24 cellular contexts compared by ENCODE assay signal in genomic region chr7:100855515-100855914, GRCh38. TPM values are rescaled to one million over a fixed set of nuclear protein-coding genes. Genes with fewer than 3 reads are reported as not detected.
DNase-seq lines count a peak whose midpoint lies in the region; ATAC-seq, FAIRE-seq and TF ChIP-seq lines count a peak whose summit lies in the region.
"Had no signal": no experiment of that assay in that cellular context is flagged by ENCODE, and none has a peak within 500 bp of the region (broad histone marks: within the 10 kb centered on the region; RNA-seq: fewer than 3 reads in every experiment).

No MANE protein-coding gene starts in this region.

- peaks cover 23% of the 10 kb centered on the region for H3K36me3 Mint-ChIP-seq in T-cell
- H3K36me3 Mint-ChIP-seq in stimulated activated effector memory CD8-positive, alpha-beta T cell treated with anti-CD3 and anti-CD28 coated beads, Interleukin-12 subunit alpha, Interleukin-12 subunit beta, amount 100 ng/mL, for 72 hours, result peaks cover 31% of the 10 kb centered on the region

- no peak for TF ChIP-seq CTCF in kidney (IDR thresholded peaks at IDR 0.05; ENCODE audit: borderline replicate concordance, extremely low read depth, insufficient read depth)

- DNase-seq in NCI-H1092 treated with DMSO at 0.1 percent for 48 hours (lab: John Stamatoyannopoulos, UW) (peak; percentile 34), NCI-H1092 (lab: John Stamatoyannopoulos, UW) (no peak), T-cell (no peak), kidney (peak; percentile 69), HuH-7.5 (ENCODE audit: low spot score) (no peak), hepatic stellate cell (ENCODE audit: low spot score) (no peak)
- no peak for DNase-seq in stimulated activated effector memory CD8-positive, alpha-beta T cell treated with anti-CD3 and anti-CD28 coated beads, Interleukin-12 subunit alpha, Interleukin-12 subunit beta, amount 100 ng/mL, for 72 hours (ENCODE audit: low spot score in 2 of 2)
- DNase-seq: BE2C; CD8-positive, alpha-beta T cell; DMS53; H9; Kasumi-1; MG63; NCI-H1105; NCI-H2081; NCI-H2171 treated with DMSO at 0.1 percent for 48 hours; NCI-H446 treated with DMSO at 0.1 percent for 48 hours; NCI-H69; SHP77; SK-N-SH had no signal

- no peak overlapping the region for H3K27ac ChIP-seq in kidney (ENCODE audit: low read depth in 2 of 2, low read length in 2 of 2)
- H3K27ac ChIP-seq: 22Rv1 had no signal

- no peaks in the 10 kb centered on the region for H3K27me3 Mint-ChIP-seq in T-cell

- H3K9me3 Mint-ChIP-seq in T-cell, result no peaks in the 10 kb centered on the region
- H3K9me3 Mint-ChIP-seq in stimulated activated effector memory CD8-positive, alpha-beta T cell treated with anti-CD3 and anti-CD28 coated beads, Interleukin-12 subunit alpha, Interleukin-12 subunit beta, amount 100 ng/mL, for 72 hours, result no peaks in the 10 kb centered on the region
- H3K9me3 Mint-ChIP-seq: CD8-positive, alpha-beta T cell; H9 had no signal

- ATAC-seq in T-cell (replicated peaks in 1 of 4) (no peak), GM18870 (IDR thresholded peaks at IDR 0.05; ENCODE audit: unreplicated experiment) (no peak)
- no peak for ATAC-seq in stimulated activated effector memory CD8-positive, alpha-beta T cell treated with anti-CD3 and anti-CD28 coated beads, Interleukin-12 subunit alpha, Interleukin-12 subunit beta, amount 100 ng/mL, for 72 hours
- ATAC-seq: CD8-positive, alpha-beta T cell had no signal

- H3K4me1 Mint-ChIP-seq in T-cell, result peaks cover 18 to 32% (median 19%) of the 10 kb centered on the region in 3 donors
- peaks cover 41% of the 10 kb centered on the region for H3K4me1 Mint-ChIP-seq in stimulated activated effector memory CD8-positive, alpha-beta T cell treated with anti-CD3 and anti-CD28 coated beads, Interleukin-12 subunit alpha, Interleukin-12 subunit beta, amount 100 ng/mL, for 72 hours

- no peak overlapping the region for H3K9ac ChIP-seq in kidney (ENCODE audit: low read length in 2 of 2)
- H3K9ac ChIP-seq: SK-N-SH had no signal

- peaks cover 2 to 7% of the 10 kb centered on the region in 2 donors for H3K36me3 ChIP-seq in kidney (ENCODE audit: control insufficient read depth in 1 of 2, insufficient read depth in 2 of 2, low read length in 2 of 2)
- H3K36me3 ChIP-seq: MG63 had no signal

- no peak overlapping the region for H3K4me3 ChIP-seq in kidney (ENCODE audit: low read length in 2 of 2)
- H3K4me3 ChIP-seq: MG63 had no signal

- peaks cover 0 to 9% of the 10 kb centered on the region in 2 donors for H3K4me1 ChIP-seq in kidney (ENCODE audit: control insufficient read depth in 1 of 2, insufficient read depth in 1 of 2, low read depth in 1 of 2, low read length in 2 of 2)

- no peak overlapping the region for H3K4me3 Mint-ChIP-seq in T-cell
- no peak overlapping the region for H3K4me3 Mint-ChIP-seq in stimulated activated effector memory CD8-positive, alpha-beta T cell treated with anti-CD3 and anti-CD28 coated beads, Interleukin-12 subunit alpha, Interleukin-12 subunit beta, amount 100 ng/mL, for 72 hours
- H3K4me3 Mint-ChIP-seq: CD8-positive, alpha-beta T cell had no signal

- peak overlapping the region; percentile 14 to 24 for H3K27ac Mint-ChIP-seq in T-cell
- peak overlapping the region; percentile 35 for H3K27ac Mint-ChIP-seq in stimulated activated effector memory CD8-positive, alpha-beta T cell treated with anti-CD3 and anti-CD28 coated beads, Interleukin-12 subunit alpha, Interleukin-12 subunit beta, amount 100 ng/mL, for 72 hours
- H3K27ac Mint-ChIP-seq: CD8-positive, alpha-beta T cell; H9 had no signal

- CTCF ChIA-PET in T-cell (lab: Charles Lee), result interaction anchor here in 1 of 2 donors (0.6 kb wide), 1 partner anchor 155 kb away, joined by 5 read pairs; no protein-coding TSS in a partner anchor

- no peaks in the 10 kb centered on the region for H3K9me3 ChIP-seq in kidney (ENCODE audit: control insufficient read depth in 1 of 2, low read length in 2 of 2)
- H3K9me3 ChIP-seq: BE2C, MG63, SK-N-SH had no signal

- POLR2A ChIA-PET in T-cell (lab: Charles Lee), result no interaction called here

- intact Hi-C loops in kidney (cut with DNase I), result loop anchor here (10.0 kb wide), 1 partner anchor 51 kb away; no protein-coding TSS in a partner anchor

- no peak for FAIRE-seq in kidney (lab: Jason Lieb, UNC)
- FAIRE-seq: GM12892, RCC 7860 had no signal

RNA-seq across cellular contexts. Expression of gene SLC12A9, which starts 3.0 kb away (rescaled TPM):
- total RNA-seq in T-cell (10 to 100 TPM; 49.9 to 72.6 (median 70.2) TPM), kidney (29.9 TPM)
- polyA plus RNA-seq in kidney (ENCODE audit: insufficient read depth, low read depth, low replicate concordance), result 19.7 TPM

RNA-seq across cellular contexts. Expression of gene TRIP6, which starts 11.7 kb away (rescaled TPM):
- total RNA-seq in T-cell (10 to 100 TPM in 2 of 5 donors, 1 to 10 TPM in 3; 5.6 to 14.6 (median 8.8) TPM), kidney (74.4 TPM)
- polyA plus RNA-seq in kidney (ENCODE audit: insufficient read depth, low read depth, low replicate concordance), result 92.6 TPM

RNA-seq across cellular contexts. Expression of gene SRRT, which starts 19.4 kb away (rescaled TPM):
- 100 to 1,000 TPM; 224 to 308 (median 243) TPM for total RNA-seq in T-cell
- 127 TPM for total RNA-seq in kidney
- 58.2 TPM for polyA plus RNA-seq in kidney (ENCODE audit: insufficient read depth, low read depth, low replicate concordance)

RNA-seq across cellular contexts. Expression of gene EPHB4, which starts 28.2 kb away (rescaled TPM):
- 10 to 100 TPM in 2 of 5 donors, 1 to 10 TPM in 3; 7.8 to 12.7 (median 9.5) TPM for total RNA-seq in T-cell
- total RNA-seq in kidney, result 65.5 TPM
- polyA plus RNA-seq in kidney (ENCODE audit: insufficient read depth, low read depth, low replicate concordance), result 33.2 TPM

RNA-seq across cellular contexts. Expression of gene UFSP1, which starts 34.0 kb away (rescaled TPM):
- total RNA-seq in T-cell (1 to 10 TPM in 4 of 5 donors, under 1 TPM in 1; 0.50 to 9.0 (median 6.2) TPM), kidney (3.4 TPM)
- polyA plus RNA-seq in kidney (ENCODE audit: insufficient read depth, low read depth, low replicate concordance), result 3.8 TPM

Comparison
In these comparisons a context has a peak if more than half of its experiments do, and no peak if none do; other contexts are left out.
1. DNase-seq: peak in NCI-H1092 treated with DMSO at 0.1 percent for 48 hours (single experiment) and kidney (single experiment); none in NCI-H1092 (single experiment), T-cell (0 of 34), stimulated activated effector memory CD8-positive, alpha-beta T cell treated with anti-CD3 and anti-CD28 coated beads, Interleukin-12 subunit alpha, Interleukin-12 subunit beta, amount 100 ng/mL, for 72 hours (0 of 2), HuH-7.5 (single experiment) and hepatic stellate cell (single experiment).